Comparison of ENCODE assay signal across 11 cellular contexts in the genomic region with DNA sequence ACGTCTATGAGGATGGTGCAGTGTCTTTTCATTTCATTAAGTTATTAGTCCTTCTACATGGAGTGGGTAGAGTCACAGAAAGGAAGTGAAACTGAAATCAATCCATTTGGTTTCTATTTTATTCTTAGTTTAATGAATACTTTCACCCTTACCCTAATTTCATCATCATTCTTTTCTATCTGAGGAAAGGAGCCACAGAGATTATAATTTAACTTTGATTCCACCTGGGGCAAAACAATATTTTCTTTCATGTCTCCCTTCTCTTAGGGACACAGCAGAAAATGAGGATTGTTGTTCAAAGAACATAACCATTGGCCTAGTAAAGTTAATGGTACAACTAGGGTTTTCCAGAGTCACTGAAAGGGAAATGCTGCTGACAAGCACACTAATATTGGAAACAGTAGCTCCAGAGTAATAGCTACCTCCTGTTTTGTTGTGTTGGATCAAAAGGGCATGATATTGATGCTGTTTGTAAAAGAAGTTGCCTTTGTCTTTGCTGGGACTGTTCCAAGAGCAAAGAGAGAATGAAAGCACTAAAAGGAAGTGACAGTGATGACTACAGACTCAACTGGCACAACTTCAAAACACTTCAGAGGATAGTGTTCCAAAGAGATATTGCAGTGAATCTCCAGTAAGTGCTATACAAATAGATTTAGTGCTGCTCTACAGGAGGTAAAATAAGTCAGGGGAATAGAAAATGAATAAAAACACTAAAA.
DNase-seq lines count a peak whose midpoint lies in the region; ATAC-seq and TF ChIP-seq lines count a peak whose summit lies in the region.
"Had no signal": no experiment of that assay in that cellular context is flagged by ENCODE, and none has a peak within 500 bp of the region (broad histone marks: within the 10 kb centered on the region; RNA-seq: fewer than 3 reads in every experiment).

No MANE protein-coding gene starts in this region.

- no peak overlapping the region for H4K91ac ChIP-seq in H9 (ENCODE audit: insufficient read length, low read depth, low read length)

- H3K4me1 ChIP-seq in gastroesophageal sphincter (no peaks in the 10 kb centered on the region), H9 (ENCODE audit: insufficient read depth, low read length) (no peaks in the 10 kb centered on the region)

- ATAC-seq in GM21515 (IDR thresholded peaks at IDR 0.05; ENCODE audit: unreplicated experiment): peak; percentile 69
- peak; percentile 43 for ATAC-seq in HG03439 (IDR thresholded peaks at IDR 0.05; ENCODE audit: unreplicated experiment)
- peak; percentile 51 for ATAC-seq in gastroesophageal sphincter
- ATAC-seq: Right ventricle myocardium inferior had no signal

- no peaks in the 10 kb centered on the region for H4K20me1 ChIP-seq in H9 (ENCODE audit: control insufficient read depth, insufficient read depth, insufficient read length)

- in situ Hi-C loops in GM13976 (cut with MboI; ENCODE audit: low sequenced_read_pairs, unreplicated experiment): no loop called here

- no peaks in the 10 kb centered on the region for H3K36me3 Mint-ChIP-seq in H9 (ENCODE audit: insufficient read depth in 1 of 3, low read depth in 3 of 3)

- H3K14ac ChIP-seq in H9 (ENCODE audit: insufficient read depth, low read length): no peak overlapping the region

- H3K4me1 Mint-ChIP-seq in H9: no peaks in the 10 kb centered on the region
- H3K4me1 Mint-ChIP-seq: central memory CD8-positive, alpha-beta T cell had no signal

- no peak overlapping the region for H4K5ac ChIP-seq in H9 (ENCODE audit: insufficient read length, low read depth, low read length)

- H3K4me2 ChIP-seq in H9 (ENCODE audit: insufficient read depth, insufficient read length, low read length): no peak overlapping the region

- no peak overlapping the region for H3K9ac ChIP-seq in H9 (ENCODE audit: extremely low read depth, insufficient read length, low read length)

- DNase-seq in GM13976 (ENCODE audit: low spot score): peak; percentile 24
- DNase-seq in caudate nucleus (lab: John Stamatoyannopoulos, UW): no peak
- DNase-seq in H9: no peak
- no peak for DNase-seq in activated CD4-positive, alpha-beta T cell treated with anti-CD3 and anti-CD28 coated beads for 4 hours
- DNase-seq in T1000 (lab: John Stamatoyannopoulos, UW): no peak

- WGBS in gastroesophageal sphincter (ENCODE audit: low coverage in 1 of 2), 2 donors: 77 to 89% methylated on average over 1 of the region's 1 CpG
- no CpG with 5 or more reads among the region's 1 CpG for WGBS in H9 (ENCODE audit: extremely low coverage, insufficient read length, low lambda C conversion rate)

- no peaks in the 10 kb centered on the region for H3K23me2 ChIP-seq in H9 (ENCODE audit: insufficient read length, low read depth, low read length, poor library complexity, severe bottlenecking)

- no peak overlapping the region for H4K8ac ChIP-seq in H9 (replicated peaks; ENCODE audit: insufficient read length, low read depth, low read length)

- H2BK5ac ChIP-seq in H9 (ENCODE audit: insufficient read length, low read length): no peak overlapping the region

- no peaks in the 10 kb centered on the region for H3K36me3 ChIP-seq in gastroesophageal sphincter

- no peaks in the 10 kb centered on the region for H3K79me2 ChIP-seq in H9 (ENCODE audit: insufficient read depth, low read length)

- H3K9me3 ChIP-seq in gastroesophageal sphincter: no peaks in the 10 kb centered on the region
- H3K9me3 ChIP-seq in H9 (ENCODE audit: control insufficient read depth, low read depth, low read length): no peaks in the 10 kb centered on the region

- H3K4me3 ChIP-seq in gastroesophageal sphincter: no peak overlapping the region

- H3T11ph ChIP-seq in H9 (ENCODE audit: low read length): no peak overlapping the region

- H2AK5ac ChIP-seq in H9 (ENCODE audit: insufficient read length, low read length): no peak overlapping the region

- H2BK12ac ChIP-seq in H9 (ENCODE audit: insufficient read length, low read depth, low read length): no peak overlapping the region

- no peaks in the 10 kb centered on the region for H3K27me3 Mint-ChIP-seq in H9 (ENCODE audit: low read depth)
- H3K27me3 Mint-ChIP-seq: central memory CD8-positive, alpha-beta T cell; stimulated activated naive CD8-positive, alpha-beta T cell treated with anti-CD3 and anti-CD28 coated beads, Interleukin-15, Interleukin-2, amounts not matched to agents 100 ng/mL and 50 ng/mL, for 24 hours had no signal

- H2BK120ac ChIP-seq in H9 (ENCODE audit: low read depth, low read length, poor library complexity, severe bottlenecking): no peak overlapping the region

- no peak overlapping the region for H3K27ac Mint-ChIP-seq in H9
- H3K27ac Mint-ChIP-seq: stimulated activated naive CD8-positive, alpha-beta T cell treated with anti-CD3 and anti-CD28 coated beads, Interleukin-15, Interleukin-2, amounts not matched to agents 100 ng/mL and 50 ng/mL, for 24 hours had no signal

- no peak overlapping the region for H2AFZ ChIP-seq in H9 (ENCODE audit: low read length)

- H3K79me1 ChIP-seq in H9 (ENCODE audit: insufficient read depth, low read depth, low read length, poor library complexity, severe bottlenecking): no peaks in the 10 kb centered on the region

- no peak for TF ChIP-seq POLR2A in gastroesophageal sphincter (IDR thresholded peaks at IDR 0.05)

- H3K4ac ChIP-seq in H9 (ENCODE audit: low read depth, low read length): no peak overlapping the region

- TF ChIP-seq CTCF in GM13976 (IDR thresholded peaks at IDR 0.05; ENCODE audit: borderline replicate concordance, control extremely low read depth, extremely low read depth, insufficient read depth, missing control alignments) (no peak), gastroesophageal sphincter (IDR thresholded peaks at IDR 0.05) (no peak), H9 (conservative IDR thresholded peaks at IDR 0.05) (no peak)

- no peak overlapping the region for H2BK15ac ChIP-seq in H9 (ENCODE audit: low read depth, low read length)

- no peak overlapping the region for H3K4me3 Mint-ChIP-seq in H9
- H3K4me3 Mint-ChIP-seq: central memory CD8-positive, alpha-beta T cell; stimulated activated naive CD8-positive, alpha-beta T cell treated with anti-CD3 and anti-CD28 coated beads, Interleukin-15, Interleukin-2, amounts not matched to agents 100 ng/mL and 50 ng/mL, for 24 hours had no signal

- no peaks in the 10 kb centered on the region for H3K9me3 Mint-ChIP-seq in H9
- H3K9me3 Mint-ChIP-seq: stimulated activated naive CD8-positive, alpha-beta T cell treated with anti-CD3 and anti-CD28 coated beads, Interleukin-15, Interleukin-2, amounts not matched to agents 100 ng/mL and 50 ng/mL, for 24 hours had no signal

- H3K27me3 ChIP-seq in gastroesophageal sphincter: no peaks in the 10 kb centered on the region
- H3K27me3 ChIP-seq in H9 (ENCODE audit: insufficient read depth, low read length): no peaks in the 10 kb centered on the region

- no peak for TF ChIP-seq EP300 in gastroesophageal sphincter (IDR thresholded peaks at IDR 0.05)

- H2BK20ac ChIP-seq in H9 (ENCODE audit: low read depth, low read length, poor library complexity, severe bottlenecking): no peak overlapping the region

- H3K23ac ChIP-seq in H9 (ENCODE audit: insufficient read length, low read depth, low read length): no peak overlapping the region

- no peak overlapping the region for H3K56ac ChIP-seq in H9 (ENCODE audit: insufficient read length, low read depth, low read length)

- H3K18ac ChIP-seq in H9 (ENCODE audit: insufficient read length, low read depth, low read length): no peak overlapping the region

- H3K27ac ChIP-seq in gastroesophageal sphincter (no peak overlapping the region), caudate nucleus (ENCODE audit: low read depth, low read length) (no peak overlapping the region), H9 (ENCODE audit: insufficient read length, low read depth, low read length) (no peak overlapping the region)
